18 cellular contexts compared by ENCODE assay signal in genomic region chr7:88480901-88481300, GRCh38.
DNase-seq lines count a peak whose midpoint lies in the region; ATAC-seq lines count a peak whose summit lies in the region.
"Had no signal": no experiment of that assay in that cellular context is flagged by ENCODE, and none has a peak within 500 bp of the region (broad histone marks: within the 10 kb centered on the region; RNA-seq: fewer than 3 reads in every experiment).

No MANE protein-coding gene starts in this region.

- CTCF ChIA-PET in activated CD4-positive, alpha-beta memory T cell treated with anti-CD3 and anti-CD28 coated beads for 36 hours (lab: Charles Lee): interaction anchor here (0.6 kb wide), 1 partner anchor 965 kb away, joined by 3 read pairs; no protein-coding TSS in a partner anchor

- no peaks in the 10 kb centered on the region for H3K4me1 Mint-ChIP-seq in activated CD4-positive, alpha-beta memory T cell treated with anti-CD3 and anti-CD28 coated beads for 36 hours (ENCODE audit: low read depth)
- H3K4me1 Mint-ChIP-seq: memory B cell had no signal

- intact Hi-C loops in activated CD4-positive, alpha-beta memory T cell treated with anti-CD3 and anti-CD28 coated beads for 36 hours (cut with micrococcal nuclease): no loop called here

- no peaks in the 10 kb centered on the region for H3K27me3 Mint-ChIP-seq in activated CD4-positive, alpha-beta memory T cell treated with anti-CD3 and anti-CD28 coated beads for 36 hours

- no peak overlapping the region for H3K27ac Mint-ChIP-seq in activated CD4-positive, alpha-beta memory T cell treated with anti-CD3 and anti-CD28 coated beads for 36 hours
- H3K27ac Mint-ChIP-seq: activated T-helper 1 cell treated with anti-CD3 and anti-CD28 coated beads, Interleukin-12 subunit alpha, Interleukin-12 subunit beta, Interleukin-2, Interleukin-4 antibody, amounts not matched to agents 30 ng/mL and 10 ng/mL and 1 ng/mL, durations not matched to agents 14 hours and 24 hours and 36 hours; memory B cell had no signal

- no peak overlapping the region for H3K4me3 Mint-ChIP-seq in activated CD4-positive, alpha-beta memory T cell treated with anti-CD3 and anti-CD28 coated beads for 36 hours
- H3K4me3 Mint-ChIP-seq: activated T-helper 1 cell treated with anti-CD3 and anti-CD28 coated beads, Interleukin-12 subunit alpha, Interleukin-12 subunit beta, Interleukin-2, Interleukin-4 antibody, amounts not matched to agents 30 ng/mL and 10 ng/mL and 1 ng/mL, durations not matched to agents 14 hours and 24 hours and 36 hours; memory B cell had no signal

- no peaks in the 10 kb centered on the region for H3K36me3 Mint-ChIP-seq in activated CD4-positive, alpha-beta memory T cell treated with anti-CD3 and anti-CD28 coated beads for 36 hours
- H3K36me3 Mint-ChIP-seq: memory B cell had no signal

- POLR2A ChIA-PET in activated CD4-positive, alpha-beta memory T cell treated with anti-CD3 and anti-CD28 coated beads for 36 hours (lab: Charles Lee): no interaction called here

- DNase-seq in NCI-H1092 (lab: John Stamatoyannopoulos, UW) (peak; percentile 1), NCI-H1092 treated with DMSO at 0.1 percent for 48 hours (lab: John Stamatoyannopoulos, UW) (no peak), astrocyte of the hippocampus (ENCODE audit: low read depth, low spot score) (peak; percentile 87), inferior parietal cortex (ENCODE audit: extremely low spot score) (peak; percentile 78), substantia nigra (lab: John Stamatoyannopoulos, UW) (peak in 33 of 49 donors; percentile 0 to 72 (median 29)), NCI-H774 (lab: John Stamatoyannopoulos, UW) (no peak)
- no peak for DNase-seq in activated CD4-positive, alpha-beta memory T cell treated with anti-CD3 and anti-CD28 coated beads for 36 hours
- DNase-seq: 8988T; foreskin melanocyte; NCI-H1694; NCI-H226; stimulated activated naive CD4-positive, alpha-beta T cell treated with Interleukin-2 at 50 U/mL for 16 hours; T-helper 1 cell had no signal

- H3K9me3 Mint-ChIP-seq in activated CD4-positive, alpha-beta memory T cell treated with anti-CD3 and anti-CD28 coated beads for 36 hours: no peaks in the 10 kb centered on the region
- H3K9me3 Mint-ChIP-seq: activated T-helper 1 cell treated with anti-CD3 and anti-CD28 coated beads, Interleukin-12 subunit alpha, Interleukin-12 subunit beta, Interleukin-2, Interleukin-4 antibody, amounts not matched to agents 30 ng/mL and 10 ng/mL and 1 ng/mL, durations not matched to agents 14 hours and 24 hours and 36 hours; memory B cell had no signal

- no peak overlapping the region for H3K27ac ChIP-seq in substantia nigra (ENCODE audit: low read depth, low read length, poor library complexity, severe bottlenecking)
- H3K27ac ChIP-seq: BLaER1 treated with 17β-estradiol and CSF1 and Interleukin-3, amounts not matched to agents 10 nM and 100 nM had no signal

- no peak for ATAC-seq in HG03095 (IDR thresholded peaks at IDR 0.05; ENCODE audit: unreplicated experiment)
- ATAC-seq: Right ventricle myocardium inferior had no signal

Comparison
In these comparisons a context has a peak if more than half of its experiments do, and no peak if none do; other contexts are left out.
1. DNase-seq: peak in NCI-H1092 (single experiment), astrocyte of the hippocampus (single experiment), inferior parietal cortex (single experiment) and substantia nigra (33 of 49); none in NCI-H1092 treated with DMSO at 0.1 percent for 48 hours (single experiment), activated CD4-positive, alpha-beta memory T cell treated with anti-CD3 and anti-CD28 coated beads for 36 hours (single experiment) and NCI-H774 (single experiment).